26 cellular contexts compared by ENCODE assay signal in the genomic region with DNA sequence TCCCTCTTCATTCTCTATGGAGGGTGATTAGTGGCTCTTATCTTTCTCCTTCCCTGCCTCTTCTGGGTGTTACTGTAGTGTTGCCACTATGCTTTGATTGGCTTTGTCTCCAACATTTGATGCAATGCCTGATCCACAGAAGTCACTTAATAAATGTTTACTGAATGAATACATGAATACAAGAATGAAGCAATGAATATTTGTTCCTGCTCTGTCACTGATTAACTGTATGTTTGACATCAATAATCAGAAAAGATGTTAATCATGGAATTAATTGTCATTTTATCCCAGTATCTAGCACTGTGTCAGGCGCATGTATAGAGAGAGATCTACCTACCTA. TPM values are rescaled to one million over a fixed set of nuclear protein-coding genes. Genes with fewer than 3 reads are reported as not detected.
DNase-seq lines count a peak whose midpoint lies in the region; ATAC-seq and TF ChIP-seq lines count a peak whose summit lies in the region.
"Had no signal": no experiment of that assay in that cellular context is flagged by ENCODE, and none has a peak within 500 bp of the region (broad histone marks: within the 10 kb centered on the region; RNA-seq: fewer than 3 reads in every experiment).

No MANE protein-coding gene starts in this region.

- H3K36me3 Mint-ChIP-seq in stimulated activated naive B cell treated with anti-CD40 and anti-IgM and Interleukin-4, amounts not matched to agents 10 μg/mL and 1 μg/mL and 100 μg/mL, for 72 hours, result no peaks in the 10 kb centered on the region
- no peaks in the 10 kb centered on the region for H3K36me3 Mint-ChIP-seq in natural killer cell treated with Interleukin-12 subunit alpha and Interleukin-12 subunit beta and Interleukin-15 and Interleukin-18, amount 100 ng/mL, for 72 hours
- H3K36me3 Mint-ChIP-seq: activated naive CD4-positive, alpha-beta T cell treated with anti-CD3 and anti-CD28 coated beads, Interleukin-2, amount 50 U/mL, for 72 hours had no signal

- peak overlapping the region; percentile 66 for H3K4me2 ChIP-seq in GM23248 (ENCODE audit: unreplicated experiment)

- H3K9me3 ChIP-seq in GM23248 (ENCODE audit: low read depth) (no peaks in the 10 kb centered on the region), RWPE2 (ENCODE audit: severe bottlenecking) (no peaks in the 10 kb centered on the region), colonic mucosa (no peaks in the 10 kb centered on the region)

- H3K4me1 ChIP-seq in GM23248 (ENCODE audit: insufficient read depth), result peaks cover 29% of the 10 kb centered on the region
- peaks cover 33% of the 10 kb centered on the region for H3K4me1 ChIP-seq in RWPE2 (ENCODE audit: insufficient read depth, poor library complexity, severe bottlenecking)
- no peaks in the 10 kb centered on the region for H3K4me1 ChIP-seq in colonic mucosa

- no peaks in the 10 kb centered on the region for H3K9me2 ChIP-seq in GM23248 (ENCODE audit: insufficient read depth)

- intact Hi-C loops in colonic mucosa (cut with DNase I), result no loop called here

- no peak for ATAC-seq in RWPE2 (ENCODE audit: low read depth)
- ATAC-seq in stimulated activated naive B cell treated with anti-CD40 and anti-IgM and Interleukin-4, amounts not matched to agents 10 μg/mL and 1 μg/mL and 100 μg/mL, for 72 hours (replicated peaks), result no peak
- ATAC-seq in natural killer cell treated with Interleukin-12 subunit alpha and Interleukin-12 subunit beta and Interleukin-15 and Interleukin-18, amount 100 ng/mL, for 72 hours, result no peak
- ATAC-seq: activated CD4-positive, CD25-positive, alpha-beta regulatory T cell treated with anti-CD3 and anti-CD28 coated beads, Interleukin-2, amount 50 U/mL, for 24 hours; activated naive CD4-positive, alpha-beta T cell treated with anti-CD3 and anti-CD28 coated beads, Interleukin-2, amount 50 U/mL, for 72 hours; GM12878; left lobe of liver; naive thymus-derived CD4-positive, alpha-beta T cell had no signal

- TF ChIP-seq CTCF in RWPE2 (IDR thresholded peaks at IDR 0.05; ENCODE audit: poor library complexity, severe bottlenecking), result no peak
- TF ChIP-seq CTCF in fibroblast of the aortic adventitia (IDR thresholded peaks at IDR 0.05; ENCODE audit: insufficient read depth, low read length), result no peak
- TF ChIP-seq CTCF in colonic mucosa (IDR thresholded peaks at IDR 0.05), result no peak

- in situ Hi-C loops in GM23248 (cut with MboI), result no loop called here

- DNase-seq in GM23248 (peak; percentile 10), RWPE2 (ENCODE audit: low spot score) (no peak), fibroblast of the aortic adventitia (ENCODE audit: low read depth) (peak; percentile 20), colonic mucosa (no peak)
- DNase-seq in stimulated activated naive B cell treated with anti-CD40 and anti-IgM and Interleukin-4, amounts not matched to agents 10 μg/mL and 1 μg/mL and 100 μg/mL, for 72 hours, result no peak
- DNase-seq in stimulated activated CD4-positive, alpha-beta T cell treated with anti-CD3 and anti-CD28 coated beads, Interleukin-4, amount 100 ng/mL, for 24 hours, result no peak
- no peak for DNase-seq in natural killer cell treated with Interleukin-12 subunit alpha and Interleukin-12 subunit beta and Interleukin-15 and Interleukin-18, amount 100 ng/mL, for 72 hours (ENCODE audit: low spot score)
- DNase-seq: activated CD4-positive, alpha-beta memory T cell treated with anti-CD3 and anti-CD28 coated beads, Interleukin-2, amount 10 ng/mL, durations not matched to agents 7 days and 5 days; activated CD8-positive, alpha-beta memory T cell treated with anti-CD3 and anti-CD28 coated beads, Interleukin-2, amount 50 U/mL, for 48 hours; AML-193; CD4-positive, alpha-beta T cell; endodermal cell; GOT3; immature natural killer cell; naive thymus-derived CD4-positive, alpha-beta T cell; NCI-H1930; NCI-H526; small intestine; stimulated activated CD4-positive, alpha-beta T cell treated with anti-CD3 and anti-CD28 coated beads, Interleukin-1b, Interleukin-23, amount 100 ng/mL, for 48 hours had no signal

- H3K79me2 ChIP-seq in GM23248 (ENCODE audit: insufficient read depth), result no peaks in the 10 kb centered on the region

- H3K4me3 Mint-ChIP-seq in stimulated activated naive B cell treated with anti-CD40 and anti-IgM and Interleukin-4, amounts not matched to agents 10 μg/mL and 1 μg/mL and 100 μg/mL, for 72 hours, result no peak overlapping the region
- H3K4me3 Mint-ChIP-seq in natural killer cell treated with Interleukin-12 subunit alpha and Interleukin-12 subunit beta and Interleukin-15 and Interleukin-18, amount 100 ng/mL, for 72 hours, result no peak overlapping the region
- H3K4me3 Mint-ChIP-seq: activated CD4-positive, alpha-beta memory T cell treated with anti-CD3 and anti-CD28 coated beads, Interleukin-2, amount 10 ng/mL, durations not matched to agents 7 days and 5 days; CD4-positive, alpha-beta T cell; endodermal cell; immature natural killer cell; naive thymus-derived CD4-positive, alpha-beta T cell; T-helper 1 cell treated with Interleukin-12 subunit alpha and Interleukin-12 subunit beta and Interleukin-4 antibody, amounts not matched to agents 30 μg/mL and 1 μg/mL, for 36 hours had no signal

- H3K27me3 ChIP-seq in GM23248 (replicated peaks; ENCODE audit: insufficient read depth) (no peaks in the 10 kb centered on the region), RWPE2 (ENCODE audit: insufficient read depth, poor library complexity, severe bottlenecking) (no peaks in the 10 kb centered on the region), colonic mucosa (no peaks in the 10 kb centered on the region)
- H3K27me3 ChIP-seq: cardiac muscle cell had no signal

- H2AFZ ChIP-seq in GM23248, result peak overlapping the region; percentile 21; the same call in 1 of the 2 replicates

- 100% methylated on average over 1 of the region's 1 CpG for WGBS in GM23248 (ENCODE audit: low coverage in 1 of 2, low lambda C conversion rate in 2 of 2, missing lambda C conversion rate in 2 of 2), 2 experiments

- peaks cover 29% of the 10 kb centered on the region for H3F3A ChIP-seq in GM23248 (ENCODE audit: insufficient read depth)

- H4K20me1 ChIP-seq in GM23248 (ENCODE audit: insufficient read depth), result no peaks in the 10 kb centered on the region

- H3K9me3 Mint-ChIP-seq in stimulated activated naive B cell treated with anti-CD40 and anti-IgM and Interleukin-4, amounts not matched to agents 10 μg/mL and 1 μg/mL and 100 μg/mL, for 72 hours, result no peaks in the 10 kb centered on the region
- peaks cover 2% of the 10 kb centered on the region for H3K9me3 Mint-ChIP-seq in natural killer cell treated with Interleukin-12 subunit alpha and Interleukin-12 subunit beta and Interleukin-15 and Interleukin-18, amount 100 ng/mL, for 72 hours
- H3K9me3 Mint-ChIP-seq: activated CD4-positive, alpha-beta memory T cell treated with anti-CD3 and anti-CD28 coated beads, Interleukin-2, amount 10 ng/mL, durations not matched to agents 7 days and 5 days; activated naive CD4-positive, alpha-beta T cell treated with anti-CD3 and anti-CD28 coated beads, Interleukin-2, amount 50 U/mL, for 72 hours; activated T-helper 2 cell treated with anti-CD3 and anti-CD28 coated beads, Interferon-gamma antibody, Interleukin-2, Interleukin-4, amounts not matched to agents 10 μg/mL and 5 μg/mL and 100 μg/mL, durations not matched to agents 14 hours and 24 hours and 36 hours; CD4-positive, alpha-beta T cell; endodermal cell; immature natural killer cell; naive thymus-derived CD4-positive, alpha-beta T cell; T-helper 1 cell treated with Interleukin-12 subunit alpha and Interleukin-12 subunit beta and Interleukin-4 antibody, amounts not matched to agents 30 μg/mL and 1 μg/mL, for 36 hours had no signal

- H3K27ac ChIP-seq in GM23248 (peak overlapping the region; percentile 50), RWPE2 (ENCODE audit: poor library complexity, severe bottlenecking) (peak overlapping the region; percentile 83), colonic mucosa (no peak overlapping the region)
- H3K27ac ChIP-seq: cardiac muscle cell had no signal

- H3K9ac ChIP-seq in GM23248 (no peak overlapping the region), colonic mucosa (ENCODE audit: low read depth in 2 of 2, low read length in 2 of 2) (no peak overlapping the region)

- peaks cover 21 to 28% of the 10 kb centered on the region in 2 donors for H3K4me1 Mint-ChIP-seq in stimulated activated naive B cell treated with anti-CD40 and anti-IgM and Interleukin-4, amounts not matched to agents 10 μg/mL and 1 μg/mL and 100 μg/mL, for 72 hours
- H3K4me1 Mint-ChIP-seq in natural killer cell treated with Interleukin-12 subunit alpha and Interleukin-12 subunit beta and Interleukin-15 and Interleukin-18, amount 100 ng/mL, for 72 hours (ENCODE audit: low read depth in 2 of 2), result no peaks in the 10 kb centered on the region
- H3K4me1 Mint-ChIP-seq: immature natural killer cell had no signal

- peaks cover 0 to 5% of the 10 kb centered on the region in 2 donors for H3K27me3 Mint-ChIP-seq in stimulated activated naive B cell treated with anti-CD40 and anti-IgM and Interleukin-4, amounts not matched to agents 10 μg/mL and 1 μg/mL and 100 μg/mL, for 72 hours
- no peaks in the 10 kb centered on the region for H3K27me3 Mint-ChIP-seq in natural killer cell treated with Interleukin-12 subunit alpha and Interleukin-12 subunit beta and Interleukin-15 and Interleukin-18, amount 100 ng/mL, for 72 hours
- H3K27me3 Mint-ChIP-seq: activated CD4-positive, alpha-beta memory T cell treated with anti-CD3 and anti-CD28 coated beads, Interleukin-2, amount 10 ng/mL, durations not matched to agents 7 days and 5 days; CD4-positive, alpha-beta T cell; naive thymus-derived CD4-positive, alpha-beta T cell had no signal

- H3K4me3 ChIP-seq in GM23248 (no peak overlapping the region), RWPE2 (ENCODE audit: severe bottlenecking) (no peak overlapping the region), fibroblast of the aortic adventitia (ENCODE audit: low read depth, low read length) (no peak overlapping the region), colonic mucosa (no peak overlapping the region)
- H3K4me3 ChIP-seq: cardiac muscle cell, GM12878 had no signal

- peak overlapping the region; percentile 20 for H3K27ac Mint-ChIP-seq in stimulated activated naive B cell treated with anti-CD40 and anti-IgM and Interleukin-4, amounts not matched to agents 10 μg/mL and 1 μg/mL and 100 μg/mL, for 72 hours
- H3K27ac Mint-ChIP-seq in natural killer cell treated with Interleukin-12 subunit alpha and Interleukin-12 subunit beta and Interleukin-15 and Interleukin-18, amount 100 ng/mL, for 72 hours, result no peak overlapping the region
- H3K27ac Mint-ChIP-seq: activated CD4-positive, alpha-beta memory T cell treated with anti-CD3 and anti-CD28 coated beads, Interleukin-2, amount 10 ng/mL, durations not matched to agents 7 days and 5 days; activated naive CD4-positive, alpha-beta T cell treated with anti-CD3 and anti-CD28 coated beads, Interleukin-2, amount 50 U/mL, for 72 hours; activated T-helper 2 cell treated with anti-CD3 and anti-CD28 coated beads, Interferon-gamma antibody, Interleukin-2, Interleukin-4, amounts not matched to agents 10 μg/mL and 5 μg/mL and 100 μg/mL, durations not matched to agents 14 hours and 24 hours and 36 hours; CD4-positive, alpha-beta T cell; endodermal cell; immature natural killer cell; T-helper 1 cell treated with Interleukin-12 subunit alpha and Interleukin-12 subunit beta and Interleukin-4 antibody, amounts not matched to agents 30 μg/mL and 1 μg/mL, for 36 hours had no signal

- no peaks in the 10 kb centered on the region for H3K36me3 ChIP-seq in GM23248 (ENCODE audit: low read depth)
- no peaks in the 10 kb centered on the region for H3K36me3 ChIP-seq in RWPE2 (ENCODE audit: low read depth)
- no peaks in the 10 kb centered on the region for H3K36me3 ChIP-seq in colonic mucosa
- H3K36me3 ChIP-seq: cardiac muscle cell had no signal

RNA-seq across cellular contexts. Expression of gene ANK3, which starts 4.3 kb away (rescaled TPM):
- total RNA-seq in GM23248 (2014; rRNA removed; shearing (Covaris generic)), result 0.54 TPM in 1 of 2 replicates, not detected in the other
- polyA plus RNA-seq in GM23248 (2016; fragmentation: Nextera tagmentation; extraction: Ambion mirVana), result 0.14 and 0.75 TPM in 2 replicates
- total RNA-seq in fibroblast of the aortic adventitia (ENCODE audit: low replicate concordance) (248 and 658 TPM in 2 replicates), colonic mucosa (10 to 100 TPM; 34.6 to 82.8 TPM)
- 10 to 100 TPM; 22.0 to 92.7 TPM for total RNA-seq in natural killer cell treated with Interleukin-12 subunit alpha and Interleukin-12 subunit beta and Interleukin-15 and Interleukin-18, amount 100 ng/mL, for 72 hours

Comparison
In these comparisons a context has a peak if more than half of its experiments do, and no peak if none do; other contexts are left out.
1. DNase-seq: peak in GM23248 (single experiment) and fibroblast of the aortic adventitia (single experiment); none in RWPE2 (single experiment), stimulated activated naive B cell treated with anti-CD40 and anti-IgM and Interleukin-4, amounts not matched to agents 10 μg/mL and 1 μg/mL and 100 μg/mL, for 72 hours (single experiment), stimulated activated CD4-positive, alpha-beta T cell treated with anti-CD3 and anti-CD28 coated beads, Interleukin-4, amount 100 ng/mL, for 24 hours (single experiment), colonic mucosa (single experiment) and natural killer cell treated with Interleukin-12 subunit alpha and Interleukin-12 subunit beta and Interleukin-15 and Interleukin-18, amount 100 ng/mL, for 72 hours (single experiment).
2. RNA of gene ANK3, which starts 4.3 kb away (total RNA-seq): 248 to 658 TPM in fibroblast of the aortic adventitia, 22.0 to 92.7 TPM in natural killer cell treated with Interleukin-12 subunit alpha and Interleukin-12 subunit beta and Interleukin-15 and Interleukin-18, amount 100 ng/mL, for 72 hours and 34.6 to 82.8 TPM in colonic mucosa; 0.54 TPM in GM23248; every median in the first group is over 10 times any median in the second.